Comparison of ENCODE assay signal across 20 cellular contexts in the genomic region with DNA sequence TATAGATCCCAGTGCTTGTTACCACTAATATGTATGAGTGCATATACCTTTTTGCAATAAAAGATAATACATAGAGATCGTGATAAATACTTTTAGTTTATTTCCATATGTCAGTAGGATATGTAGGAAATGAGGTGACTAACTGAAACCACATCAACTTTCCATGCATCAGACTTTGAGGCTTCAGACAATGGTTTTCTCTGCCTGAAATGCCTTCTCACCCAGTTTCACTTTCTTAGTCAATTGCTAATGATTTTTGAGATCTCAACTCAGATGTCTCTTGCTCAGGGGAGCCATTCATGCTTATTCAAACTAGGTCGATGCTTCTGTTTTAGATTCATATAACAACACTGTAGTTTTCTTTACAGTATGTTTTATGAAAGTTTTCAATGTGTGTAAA.
DNase-seq lines count a peak whose midpoint lies in the region; ATAC-seq, FAIRE-seq and TF ChIP-seq lines count a peak whose summit lies in the region.
"Had no signal": no experiment of that assay in that cellular context is flagged by ENCODE, and none has a peak within 500 bp of the region (broad histone marks: within the 10 kb centered on the region; RNA-seq: fewer than 3 reads in every experiment).

No MANE protein-coding gene starts in this region.

- H3K36me3 ChIP-seq in GM23338 (ENCODE audit: insufficient read depth) (no peaks in the 10 kb centered on the region), astrocyte (ENCODE audit: insufficient read depth, low read length) (no peaks in the 10 kb centered on the region), uterus (no peaks in the 10 kb centered on the region), OCI-LY7 (ENCODE audit: insufficient read depth, low read length) (no peaks in the 10 kb centered on the region)
- H3K36me3 ChIP-seq: prostate gland, thyroid gland had no signal

- H3K9me3 ChIP-seq in astrocyte (ENCODE audit: insufficient read depth, low read depth, low read length): no peaks in the 10 kb centered on the region
- no peaks in the 10 kb centered on the region for H3K9me3 ChIP-seq in uterus
- H3K9me3 ChIP-seq in OCI-LY7 (ENCODE audit: low read length): no peaks in the 10 kb centered on the region
- H3K9me3 ChIP-seq: prostate gland, thyroid gland had no signal

- H3K36me3 Mint-ChIP-seq in GM23338 (ENCODE audit: low read depth) (no peaks in the 10 kb centered on the region; the same call in 2 of the 3 replicates), astrocyte (ENCODE audit: low read depth, unreplicated experiment) (no peaks in the 10 kb centered on the region)
- no peaks in the 10 kb centered on the region for H3K36me3 Mint-ChIP-seq in activated T-cell treated with anti-CD3 and anti-CD28 coated beads, Interleukin-2, amount 50 U/mL, for 72 hours (ENCODE audit: insufficient read depth in 2 of 2)

- H2AFZ ChIP-seq in GM23338 (peak overlapping the region; percentile 67), astrocyte (ENCODE audit: low read depth, low read length) (no peak overlapping the region), OCI-LY7 (ENCODE audit: low read length) (no peak overlapping the region)

- TF ChIP-seq POLR2A in uterus (IDR thresholded peaks at IDR 0.05): no peak

- no TSS peak for BruUV-seq in OCI-LY7 (replicated peaks; lab: Mats Ljungman, UMichigan)

- H4K20me1 ChIP-seq in GM23338 (replicated peaks; ENCODE audit: insufficient read depth): no peaks in the 10 kb centered on the region
- H4K20me1 ChIP-seq in astrocyte (ENCODE audit: insufficient read depth, low read length): no peaks in the 10 kb centered on the region
- no peaks in the 10 kb centered on the region for H4K20me1 ChIP-seq in OCI-LY7 (ENCODE audit: insufficient read depth, low read length)

- no peak overlapping the region for H3K4me3 Mint-ChIP-seq in GM23338
- H3K4me3 Mint-ChIP-seq in astrocyte (ENCODE audit: unreplicated experiment): no peak overlapping the region
- no peak overlapping the region for H3K4me3 Mint-ChIP-seq in activated T-cell treated with anti-CD3 and anti-CD28 coated beads, Interleukin-2, amount 50 U/mL, for 72 hours

- no peak for FAIRE-seq in astrocyte (lab: Jason Lieb, UNC)

- ATAC-seq in GM23338: no peak
- no peak for ATAC-seq in activated T-cell treated with anti-CD3 and anti-CD28 coated beads, Interleukin-2, amount 50 U/mL, for 72 hours (replicated peaks in 1 of 2)
- ATAC-seq: HCT116, left cardiac atrium had no signal

- H3K4me3 ChIP-seq in GM23338 (no peak overlapping the region), astrocyte (ENCODE audit: insufficient read depth, low read depth, low read length) (no peak overlapping the region), uterus (no peak overlapping the region), OCI-LY7 (ENCODE audit: low read depth, low read length, poor library complexity, severe bottlenecking) (no peak overlapping the region)
- H3K4me3 ChIP-seq: prostate gland, thyroid gland had no signal

- CTCF ChIA-PET in OCI-LY7 (lab: Charles Lee; ENCODE audit: unreplicated experiment): no interaction called here

- H3K27ac Mint-ChIP-seq in GM23338 (no peak overlapping the region), astrocyte (ENCODE audit: unreplicated experiment) (peak overlapping the region; percentile 21)
- no peak overlapping the region for H3K27ac Mint-ChIP-seq in activated T-cell treated with anti-CD3 and anti-CD28 coated beads, Interleukin-2, amount 50 U/mL, for 72 hours
- H3K27ac Mint-ChIP-seq: activated naive CD4-positive, alpha-beta T cell treated with anti-CD3 and anti-CD28 coated beads, Interleukin-2, amount 50 U/mL, for 72 hours had no signal

- H3K4me2 ChIP-seq in GM23338 (no peak overlapping the region), astrocyte (ENCODE audit: low read length) (no peak overlapping the region), OCI-LY7 (ENCODE audit: low read length) (no peak overlapping the region)

- H3K4me1 ChIP-seq in GM23338 (ENCODE audit: insufficient read depth) (no peaks in the 10 kb centered on the region), astrocyte (ENCODE audit: insufficient read depth, low read length) (no peaks in the 10 kb centered on the region), uterus (no peaks in the 10 kb centered on the region), OCI-LY7 (ENCODE audit: insufficient read depth, low read length, poor library complexity, severe bottlenecking) (no peaks in the 10 kb centered on the region)
- H3K4me1 ChIP-seq: prostate gland, thyroid gland had no signal

- H3K4me1 Mint-ChIP-seq in GM23338 (peaks cover 5% of the 10 kb centered on the region; the same call in 2 of the 3 replicates), astrocyte (ENCODE audit: low read depth, unreplicated experiment) (no peaks in the 10 kb centered on the region)
- H3K4me1 Mint-ChIP-seq in activated T-cell treated with anti-CD3 and anti-CD28 coated beads, Interleukin-2, amount 50 U/mL, for 72 hours (ENCODE audit: low read depth): no peaks in the 10 kb centered on the region

- no peaks in the 10 kb centered on the region for H3K27me3 ChIP-seq in GM23338 (ENCODE audit: insufficient read depth)
- no peaks in the 10 kb centered on the region for H3K27me3 ChIP-seq in astrocyte (ENCODE audit: insufficient read depth, low read length)
- H3K27me3 ChIP-seq in uterus: no peaks in the 10 kb centered on the region
- H3K27me3 ChIP-seq: thyroid gland had no signal

- TF ChIP-seq CTCF in GM23338 (conservative IDR thresholded peaks at IDR 0.05; ENCODE audit: low read depth in 2 of 2): no peak
- no peak for TF ChIP-seq CTCF in astrocyte (IDR thresholded peaks at IDR 0.05; ENCODE audit: insufficient read depth, low read depth, low read length)
- TF ChIP-seq CTCF in uterus (IDR thresholded peaks at IDR 0.05): no peak
- TF ChIP-seq CTCF in OCI-LY7 (conservative IDR thresholded peaks at IDR 0.05; ENCODE audit: low read length): no peak

- DNase-seq in ELR (ENCODE audit: low read depth): peak; percentile 41
- no peak for DNase-seq in GM23338 (ENCODE audit: low spot score)
- DNase-seq in HS-5 (ENCODE audit: low read depth): peak; percentile 28
- peak; percentile 36 for DNase-seq in astrocyte (ENCODE audit: low read depth)
- no peak for DNase-seq in uterus
- DNase-seq in CD1c-positive myeloid dendritic cell (ENCODE audit: extremely low spot score): no peak
- no peak for DNase-seq in OCI-LY7 (ENCODE audit: low spot score)
- DNase-seq in activated T-cell treated with anti-CD3 and anti-CD28 coated beads, Interleukin-2, amount 50 U/mL, for 72 hours: no peak
- DNase-seq: ACHN; activated CD8-positive, alpha-beta memory T cell treated with anti-CD3 and anti-CD28 coated beads, Interleukin-2, amount 50 U/mL, for 4 hours; cerebellar nuclear complex; left cardiac atrium; NK-92 treated with Interleukin-12 subunit alpha and Interleukin-12 subunit beta, amount 100 ng/mL, for 24 hours; stimulated activated CD4-positive, alpha-beta T cell treated with anti-CD3 and anti-CD28 coated beads, Interleukin-15, amount 100 ng/mL, for 24 hours; thyroid gland had no signal

- H3K9me3 Mint-ChIP-seq in GM23338: no peaks in the 10 kb centered on the region
- no peaks in the 10 kb centered on the region for H3K9me3 Mint-ChIP-seq in astrocyte (ENCODE audit: unreplicated experiment)
- peaks cover 7 to 16% of the 10 kb centered on the region in 2 donors for H3K9me3 Mint-ChIP-seq in activated T-cell treated with anti-CD3 and anti-CD28 coated beads, Interleukin-2, amount 50 U/mL, for 72 hours

- POLR2A ChIA-PET in OCI-LY7 (lab: Charles Lee): interaction anchor here (0.6 kb wide), 1 partner anchor 1410 kb away, joined by 3 read pairs; no protein-coding TSS in a partner anchor

- H3K9ac ChIP-seq in astrocyte (ENCODE audit: low read length): no peak overlapping the region

- H3K9me2 ChIP-seq in GM23338 (ENCODE audit: insufficient read depth) (peaks cover 4% of the 10 kb centered on the region; the same call in 1 of the 2 replicates), OCI-LY7 (ENCODE audit: insufficient read depth, low read length) (no peaks in the 10 kb centered on the region)

- H3K79me2 ChIP-seq in GM23338 (replicated peaks; ENCODE audit: insufficient read depth): no peaks in the 10 kb centered on the region
- H3K79me2 ChIP-seq in astrocyte (ENCODE audit: insufficient read depth, low read length): no peaks in the 10 kb centered on the region
- H3K79me2 ChIP-seq in OCI-LY7 (ENCODE audit: insufficient read depth, low read depth, low read length): no peaks in the 10 kb centered on the region

- no peaks in the 10 kb centered on the region for H3F3A ChIP-seq in GM23338 (replicated peaks; ENCODE audit: low read depth)

- H3K27me3 Mint-ChIP-seq in GM23338 (ENCODE audit: insufficient read depth, low read depth, poor library complexity): peaks cover 2% of the 10 kb centered on the region
- no peaks in the 10 kb centered on the region for H3K27me3 Mint-ChIP-seq in astrocyte (ENCODE audit: low read depth, unreplicated experiment)
- H3K27me3 Mint-ChIP-seq in activated T-cell treated with anti-CD3 and anti-CD28 coated beads, Interleukin-2, amount 50 U/mL, for 72 hours (ENCODE audit: low read depth): no peaks in the 10 kb centered on the region

- no peak overlapping the region for H3K27ac ChIP-seq in GM23338 (ENCODE audit: low read depth)
- H3K27ac ChIP-seq in astrocyte (ENCODE audit: low read depth, low read length): no peak overlapping the region
- no peak overlapping the region for H3K27ac ChIP-seq in uterus
- no peak overlapping the region for H3K27ac ChIP-seq in OCI-LY7 (ENCODE audit: low read depth, low read length, poor library complexity, severe bottlenecking)
- H3K27ac ChIP-seq: epithelial cell of prostate, prostate gland, thyroid gland, VCaP had no signal

- intact Hi-C loops in uterus (cut with DNase I; ENCODE audit: low total_unique reads) (no loop called here), OCI-LY7 (cut with micrococcal nuclease; ENCODE audit: unreplicated experiment) (no loop called here)

TF ChIP-seq in GM23338, 12 proteins besides CTCF, POLR2A, EP300 and RAD21 (continues in another document):
- TF ChIP-seq EZH2 (IDR thresholded peaks at IDR 0.05; ENCODE audit: low read depth, unreplicated experiment): no peak

Comparison
In these comparisons a context has a peak if more than half of its experiments do, and no peak if none do; other contexts are left out.
1. DNase-seq: peak in ELR (single experiment), HS-5 (single experiment) and astrocyte (single experiment); none in GM23338 (single experiment), uterus (0 of 2), CD1c-positive myeloid dendritic cell (single experiment), OCI-LY7 (single experiment) and activated T-cell treated with anti-CD3 and anti-CD28 coated beads, Interleukin-2, amount 50 U/mL, for 72 hours (0 of 2).